ENCODE assay signal across 26 cellular contexts in genomic region chr3:30530084-30530483, GRCh38.
"Had no signal": no experiment of that assay in that cellular context is flagged by ENCODE, and none has a peak within 500 bp of the region (broad histone marks: within the 10 kb centered on the region; RNA-seq: fewer than 3 reads in every experiment).

No MANE protein-coding gene starts in this region.

- DNase-seq: colonic mucosa; cortex of kidney; effector CD8-positive, alpha-beta T cell; effector memory CD8-positive, alpha-beta T cell; endodermal cell; erythroblast; esophagus squamous epithelium; foreskin fibroblast; foreskin melanocyte; gastrocnemius medialis; glutamatergic neuron; head of caudate nucleus; heart right ventricle; hippocampal formation; left cardiac atrium; left lung; left ventricle myocardium superior; lower lobe of right lung; mesendoderm; midbrain; naive thymus-derived CD4-positive, alpha-beta T cell had no signal

- H3K27me3 ChIP-seq: colonic mucosa, esophagus squamous epithelium, gastrocnemius medialis, heart right ventricle, left lung had no signal

- H3K36me3 ChIP-seq: colonic mucosa, esophagus squamous epithelium, gastrocnemius medialis, heart right ventricle, left lung, lower lobe of right lung had no signal

- FAIRE-seq: endometrium, islet of Langerhans, keratinocyte had no signal

- H3K4me1 ChIP-seq: colonic mucosa, esophagus squamous epithelium, gastrocnemius medialis had no signal

- H3K27ac ChIP-seq: colonic mucosa, epithelial cell of prostate, esophagus squamous epithelium, gastrocnemius medialis, heart right ventricle, left lung, lower lobe of right lung had no signal

- H3K9me3 ChIP-seq: colonic mucosa, esophagus squamous epithelium, gastrocnemius medialis, heart right ventricle, left lung, lower lobe of right lung had no signal

- H3K4me3 ChIP-seq: colonic mucosa, esophagus squamous epithelium, gastrocnemius medialis, heart right ventricle, left lung, lower lobe of right lung had no signal

- ATAC-seq: effector memory CD8-positive, alpha-beta T cell; esophagus mucosa; gastrocnemius medialis; heart right ventricle; left cardiac atrium; left lung; left ventricle myocardium superior; lower lobe of right lung; naive thymus-derived CD4-positive, alpha-beta T cell had no signal
